12 cellular contexts compared by ENCODE assay signal in genomic region chr13:80133631-80134083, GRCh38.
DNase-seq lines count a peak whose midpoint lies in the region; ATAC-seq, FAIRE-seq and TF ChIP-seq lines count a peak whose summit lies in the region.
"Had no signal": no experiment of that assay in that cellular context is flagged by ENCODE, and none has a peak within 500 bp of the region (broad histone marks: within the 10 kb centered on the region; RNA-seq: fewer than 3 reads in every experiment).

No MANE protein-coding gene starts in this region.

- peak overlapping the region; percentile 29 to 57 for H3K4me3 ChIP-seq in ascending aorta

- peak overlapping the region; percentile 81 to 88 for H3K27ac ChIP-seq in ascending aorta

- H3K4me1 ChIP-seq in ascending aorta, result peaks cover 12 to 26% of the 10 kb centered on the region in 2 donors

- H3K36me3 Mint-ChIP-seq in activated naive CD4-positive, alpha-beta T cell treated with anti-CD3 and anti-CD28 coated beads, Interleukin-2, amount 50 U/mL, for 72 hours, result no peaks in the 10 kb centered on the region

- H3K36me3 ChIP-seq in ascending aorta, result no peaks in the 10 kb centered on the region

- peak; percentile 57 for ATAC-seq in sciatic nerve
- ATAC-seq in activated naive CD4-positive, alpha-beta T cell treated with anti-CD3 and anti-CD28 coated beads, Interleukin-2, amount 50 U/mL, for 72 hours, result no peak
- ATAC-seq: activated T-helper 17 cell treated with anti-CD3 and anti-CD28 coated beads, Interleukin-2, amount 50 U/mL, for 72 hours had no signal

- peak; percentile 60 for FAIRE-seq in GM18507 (lab: Jason Lieb, UNC)
- FAIRE-seq: GM12892 had no signal

- no peaks in the 10 kb centered on the region for H3K27me3 ChIP-seq in ascending aorta

- TF ChIP-seq CTCF in ascending aorta (IDR thresholded peaks at IDR 0.05), result no peak

- H3K9me3 ChIP-seq in ascending aorta, result no peaks in the 10 kb centered on the region

- intact Hi-C loops in ascending aorta (cut with DNase I) (loop anchor here (2.0 to 5.0 kb wide), 3 partner anchors 86 to 207 kb away; partner anchors contain the start of gene SPRY2), sciatic nerve (cut with DNase I) (no loop called here)

- DNase-seq in GM18507 (ENCODE audit: extremely low spot score, insufficient read length, low read depth) (no peak), ascending aorta (ENCODE audit: low spot score in 2 of 2) (no peak), hippocampal formation (lab: John Stamatoyannopoulos, UW) (peak; percentile 46 to 73), sciatic nerve (ENCODE audit: low spot score) (no peak), activated T-cell treated with anti-CD3 and anti-CD28 coated beads for 4 hours (no peak), NCI-H1092 treated with DMSO at 0.1 percent for 48 hours (lab: John Stamatoyannopoulos, UW) (no peak), GM19238 (ENCODE audit: insufficient read length, low spot score) (no peak)
- DNase-seq in activated naive CD4-positive, alpha-beta T cell treated with anti-CD3 and anti-CD28 coated beads, Interleukin-2, amount 50 U/mL, for 72 hours (ENCODE audit: low spot score in 2 of 2), result no peak
- DNase-seq: CD4-positive, alpha-beta T cell; NCI-H446 treated with DMSO at 0.1 percent for 48 hours had no signal

- no peak overlapping the region for H3K27ac Mint-ChIP-seq in activated naive CD4-positive, alpha-beta T cell treated with anti-CD3 and anti-CD28 coated beads, Interleukin-2, amount 50 U/mL, for 72 hours
- H3K27ac Mint-ChIP-seq: activated T-helper 17 cell treated with anti-CD3 and anti-CD28 coated beads, Interleukin-2, amount 50 U/mL, for 72 hours; CD4-positive, alpha-beta T cell had no signal

- no peaks in the 10 kb centered on the region for H3K9me3 Mint-ChIP-seq in activated naive CD4-positive, alpha-beta T cell treated with anti-CD3 and anti-CD28 coated beads, Interleukin-2, amount 50 U/mL, for 72 hours
- H3K9me3 Mint-ChIP-seq: activated T-helper 17 cell treated with anti-CD3 and anti-CD28 coated beads, Interleukin-2, amount 50 U/mL, for 72 hours had no signal

Comparison
In these comparisons a context has a peak if more than half of its experiments do, and no peak if none do; other contexts are left out.
1. DNase-seq: peak in hippocampal formation (2 of 2); none in GM18507 (single experiment), ascending aorta (0 of 2), sciatic nerve (single experiment), activated T-cell treated with anti-CD3 and anti-CD28 coated beads for 4 hours (single experiment), activated naive CD4-positive, alpha-beta T cell treated with anti-CD3 and anti-CD28 coated beads, Interleukin-2, amount 50 U/mL, for 72 hours (0 of 2), NCI-H1092 treated with DMSO at 0.1 percent for 48 hours (single experiment) and GM19238 (single experiment).